Comparison of ENCODE assay signal across 10 cellular contexts in genomic region chr19:2330632-2331284, GRCh38. TPM values are rescaled to one million over a fixed set of nuclear protein-coding genes. Genes with fewer than 3 reads are reported as not detected.
DNase-seq lines count a peak whose midpoint lies in the region; ATAC-seq and TF ChIP-seq lines count a peak whose summit lies in the region.
"Had no signal": no experiment of that assay in that cellular context is flagged by ENCODE, and none has a peak within 500 bp of the region (broad histone marks: within the 10 kb centered on the region; RNA-seq: fewer than 3 reads in every experiment).

No MANE protein-coding gene starts in this region.

- H3F3A ChIP-seq in GM23248 (ENCODE audit: insufficient read depth) = peaks cover 10% of the 10 kb centered on the region; the same call in 1 of the 2 replicates

- peaks cover 21% of the 10 kb centered on the region for H3K36me3 Mint-ChIP-seq in activated T-helper 1 cell treated with anti-CD3 and anti-CD28 coated beads, Interleukin-12 subunit alpha, Interleukin-12 subunit beta, Interleukin-2, Interleukin-4 antibody, amounts not matched to agents 30 ng/mL and 10 ng/mL and 1 ng/mL, durations not matched to agents 14 hours and 24 hours and 36 hours (ENCODE audit: low read depth)

- peaks cover 91% of the 10 kb centered on the region for H3K79me2 ChIP-seq in GM23248 (ENCODE audit: insufficient read depth)

- H3K36me3 ChIP-seq in BLaER1 treated with 17β-estradiol and CSF1 and Interleukin-3, amounts not matched to agents 10 nM and 100 nM = peaks cover 0 to 23% (median 5%) of the 10 kb centered on the region in 11 experiments; a peak in 9 of 22 replicates
- peaks cover 0 to 2% of the 10 kb centered on the region in 2 donors for H3K36me3 ChIP-seq in adrenal gland (replicated peaks in 1 of 2)
- H3K36me3 ChIP-seq in GM23248 (ENCODE audit: low read depth) = no peaks in the 10 kb centered on the region

- H3K9me2 ChIP-seq in GM23248 (ENCODE audit: insufficient read depth) = no peaks in the 10 kb centered on the region

- H3K4me2 ChIP-seq in BLaER1 treated with 17β-estradiol and CSF1 and Interleukin-3, amounts not matched to agents 10 nM and 100 nM = peak overlapping the region; percentile 89 to 100 (median 97)
- H3K4me2 ChIP-seq in GM23248 (ENCODE audit: unreplicated experiment) = no peak overlapping the region

- DNase-seq in HuH-7 (ENCODE audit: low spot score) = peak; percentile 90
- no peak for DNase-seq in activated T-helper 1 cell treated with anti-CD3 and anti-CD28 coated beads, Interleukin-12 subunit alpha, Interleukin-12 subunit beta, Interleukin-2, Interleukin-4 antibody, amounts not matched to agents 30 ng/mL and 10 ng/mL and 1 ng/mL, durations not matched to agents 14 hours and 24 hours and 36 hours (ENCODE audit: low spot score)
- DNase-seq in mucosa of gallbladder (ENCODE audit: low spot score) = peak; percentile 83
- no peak for DNase-seq in adrenal gland
- DNase-seq in stimulated activated naive CD4-positive, alpha-beta T cell treated with Interleukin-2 at 50 U/mL for 16 hours (lab: John Stamatoyannopoulos, UW) = no peak
- DNase-seq in GM23248 = no peak
- DNase-seq: EL had no signal

- H2AFZ ChIP-seq in GM23248 = no peak overlapping the region

- peak overlapping the region; percentile 70 for H3K4me3 Mint-ChIP-seq in activated T-helper 1 cell treated with anti-CD3 and anti-CD28 coated beads, Interleukin-12 subunit alpha, Interleukin-12 subunit beta, Interleukin-2, Interleukin-4 antibody, amounts not matched to agents 30 ng/mL and 10 ng/mL and 1 ng/mL, durations not matched to agents 14 hours and 24 hours and 36 hours

- ATAC-seq in SK-N-SH treated with all-trans-retinoic acid at 6 μM for 48 hours = no peak

- H3K9ac ChIP-seq in BLaER1 treated with 17β-estradiol and CSF1 and Interleukin-3, amounts not matched to agents 10 nM and 100 nM = peak overlapping the region; percentile 36 to 98 (median 92); a peak in 20 of 22 replicates
- H3K9ac ChIP-seq in GM23248 = no peak overlapping the region

- in situ Hi-C loops in GM23248 (cut with MboI) = no loop called here

- no peak for TF ChIP-seq POLR2A in adrenal gland (IDR thresholded peaks at IDR 0.05)

- H3K9me3 Mint-ChIP-seq in activated T-helper 1 cell treated with anti-CD3 and anti-CD28 coated beads, Interleukin-12 subunit alpha, Interleukin-12 subunit beta, Interleukin-2, Interleukin-4 antibody, amounts not matched to agents 30 ng/mL and 10 ng/mL and 1 ng/mL, durations not matched to agents 14 hours and 24 hours and 36 hours = peaks cover 2% of the 10 kb centered on the region

- TF ChIP-seq CTCF in adrenal gland (IDR thresholded peaks at IDR 0.05) = no peak

- H3K9me3 ChIP-seq in BLaER1 treated with 17β-estradiol and CSF1 and Interleukin-3, amounts not matched to agents 10 nM and 100 nM (replicated peaks in 1 of 11) = peaks cover 0 to 8% (median 0%) of the 10 kb centered on the region in 11 experiments; a peak in 4 of 22 replicates
- H3K9me3 ChIP-seq in adrenal gland (replicated peaks in 1 of 3) = no peaks in the 10 kb centered on the region
- no peaks in the 10 kb centered on the region for H3K9me3 ChIP-seq in GM23248 (ENCODE audit: low read depth)
- H3K9me3 ChIP-seq: HAP-1 had no signal

- peak overlapping the region in 10 of 11 experiments; percentile 62 to 98 (median 93); a peak in 18 of 22 replicates for H3K27ac ChIP-seq in BLaER1 treated with 17β-estradiol and CSF1 and Interleukin-3, amounts not matched to agents 10 nM and 100 nM
- H3K27ac ChIP-seq in adrenal gland (no peak overlapping the region), GM23248 (no peak overlapping the region)

- H3K27me3 ChIP-seq in BLaER1 treated with 17β-estradiol and CSF1 and Interleukin-3, amounts not matched to agents 10 nM and 100 nM = no peaks in the 10 kb centered on the region
- H3K27me3 ChIP-seq in adrenal gland (no peaks in the 10 kb centered on the region), GM23248 (replicated peaks; ENCODE audit: insufficient read depth) (no peaks in the 10 kb centered on the region)

- H3K27ac Mint-ChIP-seq in activated T-helper 1 cell treated with anti-CD3 and anti-CD28 coated beads, Interleukin-12 subunit alpha, Interleukin-12 subunit beta, Interleukin-2, Interleukin-4 antibody, amounts not matched to agents 30 ng/mL and 10 ng/mL and 1 ng/mL, durations not matched to agents 14 hours and 24 hours and 36 hours = peak overlapping the region; percentile 44

- intact Hi-C loops in activated T-helper 1 cell treated with anti-CD3 and anti-CD28 coated beads, Interleukin-12 subunit alpha, Interleukin-12 subunit beta, Interleukin-2, Interleukin-4 antibody, amounts not matched to agents 30 ng/mL and 10 ng/mL and 1 ng/mL, durations not matched to agents 14 hours and 24 hours and 36 hours (cut with micrococcal nuclease) = no loop called here
- intact Hi-C loops in adrenal gland (cut with DNase I) = no loop called here

- H3K4me3 ChIP-seq in BLaER1 treated with 17β-estradiol and CSF1 and Interleukin-3, amounts not matched to agents 10 nM and 100 nM = peak overlapping the region in 9 of 10 experiments; percentile 4 to 98 (median 92); a peak in 16 of 20 replicates
- H3K4me3 ChIP-seq in adrenal gland (no peak overlapping the region), GM23248 (no peak overlapping the region)
- H3K4me3 ChIP-seq: HAP-1 had no signal

- peaks cover 73 to 84% (median 78%) of the 10 kb centered on the region in 10 experiments for H3K4me1 ChIP-seq in BLaER1 treated with 17β-estradiol and CSF1 and Interleukin-3, amounts not matched to agents 10 nM and 100 nM
- H3K4me1 ChIP-seq in adrenal gland (replicated peaks in 1 of 2) (peaks cover 17 to 27% of the 10 kb centered on the region in 2 donors), GM23248 (ENCODE audit: insufficient read depth) (peaks cover 6% of the 10 kb centered on the region; the same call in 1 of the 2 replicates)

- H4K20me1 ChIP-seq in BLaER1 treated with 17β-estradiol and CSF1 and Interleukin-3, amounts not matched to agents 10 nM and 100 nM = peaks cover 32 to 82% (median 46%) of the 10 kb centered on the region in 11 experiments; a peak in 21 of 22 replicates
- H4K20me1 ChIP-seq in GM23248 (ENCODE audit: insufficient read depth) = no peaks in the 10 kb centered on the region; the same call in 1 of the 2 replicates

- 76 to 82% (median 77%) methylated on average over 13 to 20 of the region's 20 CpGs for WGBS in adrenal gland, 4 donors
- WGBS in GM23248 (ENCODE audit: low coverage in 1 of 2, low lambda C conversion rate in 2 of 2, missing lambda C conversion rate in 2 of 2), 2 experiments = 78 to 82% methylated on average over 17 to 20 of the region's 20 CpGs

- H3K4me1 Mint-ChIP-seq in activated T-helper 1 cell treated with anti-CD3 and anti-CD28 coated beads, Interleukin-12 subunit alpha, Interleukin-12 subunit beta, Interleukin-2, Interleukin-4 antibody, amounts not matched to agents 30 ng/mL and 10 ng/mL and 1 ng/mL, durations not matched to agents 14 hours and 24 hours and 36 hours (ENCODE audit: low read depth) = peaks cover 59% of the 10 kb centered on the region

- no peaks in the 10 kb centered on the region for H3K27me3 Mint-ChIP-seq in activated T-helper 1 cell treated with anti-CD3 and anti-CD28 coated beads, Interleukin-12 subunit alpha, Interleukin-12 subunit beta, Interleukin-2, Interleukin-4 antibody, amounts not matched to agents 30 ng/mL and 10 ng/mL and 1 ng/mL, durations not matched to agents 14 hours and 24 hours and 36 hours (ENCODE audit: insufficient read depth)

RNA-seq across cellular contexts. Expression of gene SPPL2B, which starts 2.3 kb away (rescaled TPM):
- 71.2 and 71.4 TPM in 2 replicates for total RNA-seq in activated T-helper 1 cell treated with anti-CD3 and anti-CD28 coated beads, Interleukin-12 subunit alpha, Interleukin-12 subunit beta, Interleukin-2, Interleukin-4 antibody, amounts not matched to agents 30 ng/mL and 10 ng/mL and 1 ng/mL, durations not matched to agents 14 hours and 24 hours and 36 hours
- total RNA-seq in mucosa of gallbladder = 148 TPM
- 10 to 100 TPM; 18.7 to 71.0 (median 31.6) TPM for total RNA-seq in adrenal gland
- polyA plus RNA-seq in adrenal gland = 100 to 1,000 TPM in 1 of 3 donors, 10 to 100 TPM in 1, 1 to 10 TPM in 1; 3.9 to 208 (median 72.9) TPM
- 43.0 and 61.0 TPM in 2 replicates for total RNA-seq in GM23248 (2014; rRNA removed; shearing (Covaris generic))
- polyA plus RNA-seq in GM23248 (2016; fragmentation: Nextera tagmentation; extraction: Ambion mirVana) = 38.6 and 38.9 TPM in 2 replicates

RNA-seq across cellular contexts. Expression of gene LSM7, which starts 2.4 kb away (rescaled TPM):
- 180 and 193 TPM in 2 replicates for total RNA-seq in activated T-helper 1 cell treated with anti-CD3 and anti-CD28 coated beads, Interleukin-12 subunit alpha, Interleukin-12 subunit beta, Interleukin-2, Interleukin-4 antibody, amounts not matched to agents 30 ng/mL and 10 ng/mL and 1 ng/mL, durations not matched to agents 14 hours and 24 hours and 36 hours
- 79.1 TPM for total RNA-seq in mucosa of gallbladder
- 100 to 1,000 TPM in 3 of 8 donors, 10 to 100 TPM in 5; 50.5 to 122 (median 67.5) TPM for total RNA-seq in adrenal gland
- 100 to 1,000 TPM in 2 of 3 donors, 10 to 100 TPM in 1; 24.1 to 355 (median 341) TPM for polyA plus RNA-seq in adrenal gland
- 87.0 and 118 TPM in 2 replicates for total RNA-seq in GM23248 (2014; rRNA removed; shearing (Covaris generic))
- polyA plus RNA-seq in GM23248 (2016; fragmentation: Nextera tagmentation; extraction: Ambion mirVana) = 91.4 and 102 TPM in 2 replicates

RNA-seq across cellular contexts. Expression of gene LINGO3, which starts 22.8 kb away (rescaled TPM):
- total RNA-seq in activated T-helper 1 cell treated with anti-CD3 and anti-CD28 coated beads, Interleukin-12 subunit alpha, Interleukin-12 subunit beta, Interleukin-2, Interleukin-4 antibody, amounts not matched to agents 30 ng/mL and 10 ng/mL and 1 ng/mL, durations not matched to agents 14 hours and 24 hours and 36 hours = 0.18 and 0.24 TPM in 2 replicates
- total RNA-seq in mucosa of gallbladder = 0.17 TPM
- under 1 TPM in 1 of 8 donors, not detected in 7; 0.11 TPM for total RNA-seq in adrenal gland
- polyA plus RNA-seq in adrenal gland = not detected
- not detected in 2 replicates for total RNA-seq in GM23248 (2014; rRNA removed; shearing (Covaris generic))
- not detected in 2 replicates for polyA plus RNA-seq in GM23248 (2016; fragmentation: Nextera tagmentation; extraction: Ambion mirVana)

RNA-seq across cellular contexts. Expression of gene TMPRSS9, which starts 29.3 kb away (rescaled TPM):
- not detected in 2 replicates for total RNA-seq in activated T-helper 1 cell treated with anti-CD3 and anti-CD28 coated beads, Interleukin-12 subunit alpha, Interleukin-12 subunit beta, Interleukin-2, Interleukin-4 antibody, amounts not matched to agents 30 ng/mL and 10 ng/mL and 1 ng/mL, durations not matched to agents 14 hours and 24 hours and 36 hours
- total RNA-seq in mucosa of gallbladder (not detected), adrenal gland (1 to 10 TPM in 5 of 8 donors, under 1 TPM in 3; 0.32 to 1.7 (median 1.3) TPM)
- polyA plus RNA-seq in adrenal gland (under 1 TPM; 0.37 to 0.81 (median 0.40) TPM), GM23248 (2016; fragmentation: Nextera tagmentation; extraction: Ambion mirVana) (0.28 TPM in 1 of 2 replicates, not detected in the other)
- not detected in 2 replicates for total RNA-seq in GM23248 (2014; rRNA removed; shearing (Covaris generic))

RNA-seq across cellular contexts. Expression of gene PEAK3, which starts 48.8 kb away (rescaled TPM):
- 0.07 and 0.16 TPM in 2 replicates for total RNA-seq in activated T-helper 1 cell treated with anti-CD3 and anti-CD28 coated beads, Interleukin-12 subunit alpha, Interleukin-12 subunit beta, Interleukin-2, Interleukin-4 antibody, amounts not matched to agents 30 ng/mL and 10 ng/mL and 1 ng/mL, durations not matched to agents 14 hours and 24 hours and 36 hours
- total RNA-seq in mucosa of gallbladder (1.0 TPM), adrenal gland (1 to 10 TPM in 6 of 8 donors, under 1 TPM in 2; 0.43 to 3.2 (median 1.5) TPM)
- polyA plus RNA-seq in adrenal gland (under 1 TPM; 0.05 to 0.56 (median 0.27) TPM), GM23248 (2016; fragmentation: Nextera tagmentation; extraction: Ambion mirVana) (0.19 TPM in 1 of 2 replicates, not detected in the other)
- not detected in 2 replicates for total RNA-seq in GM23248 (2014; rRNA removed; shearing (Covaris generic))

Comparison
In these comparisons a context has a peak if more than half of its experiments do, and no peak if none do; other contexts are left out.
1. H3K27ac ChIP-seq: peak in BLaER1 treated with 17β-estradiol and CSF1 and Interleukin-3, amounts not matched to agents 10 nM and 100 nM (10 of 11); none in adrenal gland (0 of 5) and GM23248 (single experiment).
2. H3K4me3 ChIP-seq: peak in BLaER1 treated with 17β-estradiol and CSF1 and Interleukin-3, amounts not matched to agents 10 nM and 100 nM (9 of 10); none in adrenal gland (0 of 4) and GM23248 (single experiment).
3. DNase-seq: peak in HuH-7 (single experiment) and mucosa of gallbladder (single experiment); none in activated T-helper 1 cell treated with anti-CD3 and anti-CD28 coated beads, Interleukin-12 subunit alpha, Interleukin-12 subunit beta, Interleukin-2, Interleukin-4 antibody, amounts not matched to agents 30 ng/mL and 10 ng/mL and 1 ng/mL, durations not matched to agents 14 hours and 24 hours and 36 hours (single experiment), adrenal gland (0 of 7), stimulated activated naive CD4-positive, alpha-beta T cell treated with Interleukin-2 at 50 U/mL for 16 hours (single experiment) and GM23248 (single experiment).